ENCODE assay signal across 23 cellular contexts in the genomic region with DNA sequence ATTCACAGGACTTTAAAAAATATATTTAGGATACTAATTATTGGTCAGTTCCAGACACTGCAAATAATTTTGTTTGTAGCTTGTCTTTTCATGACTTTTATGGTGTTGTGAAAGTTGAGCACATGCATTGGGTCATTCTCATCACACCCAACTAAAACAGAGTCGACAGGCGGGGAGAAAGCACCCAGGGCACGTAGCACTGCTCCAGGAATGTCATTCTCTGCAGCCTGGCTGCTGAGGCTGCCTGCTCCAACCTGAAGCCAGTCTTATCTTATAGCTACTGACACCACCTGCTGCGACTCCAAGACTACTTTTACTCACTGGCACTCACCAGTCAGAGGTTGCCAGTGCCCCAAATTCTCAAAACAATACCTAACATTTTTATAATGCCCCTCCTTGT. TPM values are rescaled to one million over a fixed set of nuclear protein-coding genes. Genes with fewer than 3 reads are reported as not detected.
"Had no signal": no experiment of that assay in that cellular context is flagged by ENCODE, and none has a peak within 500 bp of the region (broad histone marks: within the 10 kb centered on the region; RNA-seq: fewer than 3 reads in every experiment).

No MANE protein-coding gene starts in this region.

- ATAC-seq: left colon; natural killer cell; stimulated activated naive CD8-positive, alpha-beta T cell treated with anti-CD3 and anti-CD28 coated beads, Interleukin-15, Interleukin-2, amounts not matched to agents 100 U/mL and 50 U/mL, for 24 hours had no signal

- H3K9me3 ChIP-seq: esophagus squamous epithelium, heart right ventricle, neutrophil, spleen, testis, tibial artery, upper lobe of left lung, vagina had no signal

- H3K4me3 ChIP-seq: coronary artery, esophagus squamous epithelium, heart right ventricle, lung, skin epidermis, spleen, testis, tibial artery, upper lobe of left lung, vagina had no signal

- H3K4me1 ChIP-seq: heart right ventricle, parathyroid adenoma, spleen, testis, tibial artery, upper lobe of left lung, vagina had no signal

- H3K27ac ChIP-seq: coronary artery, esophagus squamous epithelium, heart right ventricle, neutrophil, parathyroid adenoma, spleen, testis, tibial artery, upper lobe of left lung, vagina had no signal

- H3K36me3 ChIP-seq: esophagus squamous epithelium, heart right ventricle, neutrophil, spleen, tibial artery, upper lobe of left lung, vagina had no signal

- DNase-seq: dermis blood vessel endothelial cell; effector memory CD4-positive, alpha-beta T cell; esophagus squamous epithelium; foreskin melanocyte; glutamatergic neuron; heart right ventricle; hippocampal formation; left colon; natural killer cell; spleen; stimulated activated CD4-positive, alpha-beta T cell treated with anti-CD3 and anti-CD28 coated beads, Interleukin-4, amount 100 ng/mL, for 4 hours; stimulated activated naive CD8-positive, alpha-beta T cell treated with anti-CD3 and anti-CD28 coated beads, Interleukin-15, Interleukin-2, amounts not matched to agents 100 U/mL and 50 U/mL, for 24 hours; substantia nigra; testis; tibial artery; upper lobe of left lung had no signal

- H3K27me3 ChIP-seq: esophagus squamous epithelium, heart right ventricle, neutrophil, testis, upper lobe of left lung, vagina had no signal

RNA-seq across cellular contexts. Expression of gene CFAP92, which starts 57.5 kb away (rescaled TPM):
- total RNA-seq: epithelial cell of proximal tubule, vagina had no signal
